1 cellular context compared by ENCODE assay signal in genomic region chr2:218399391-218400166, GRCh38.
A peak's percentile ranks its signal among the peaks of the same experiment; 100 is the strongest.
TF ChIP-seq lines count a peak whose summit lies in the region.

TSS of gene CTDSP1 (plus strand) at chr2:218399868. CDS start at chr2:218400091, 223 bp downstream.

TF ChIP-seq in HepG2, 621 proteins besides CTCF, POLR2A, EP300 and RAD21 (continued from another document and continues in another):
- TF ChIP-seq RBFOX2 (IDR thresholded peaks at IDR 0.05; ENCODE audit: low read depth, low read length) (peak; percentile 84), ARNT2 (CRISPR knock-in tag; IDR thresholded peaks at IDR 0.05; ENCODE audit: low read depth) (peak; percentile 62; the same call in 1 of the 2 replicates), RBM39 (IDR thresholded peaks at IDR 0.05; ENCODE audit: low read depth, low read length, poor library complexity, severe bottlenecking) (no peak), ZNF770 (CRISPR knock-in tag; IDR thresholded peaks at IDR 0.05) (no peak; the same call in 1 of the 2 replicates), RNF2 (conservative IDR thresholded peaks at IDR 0.05; ENCODE audit: low read depth) (no peak; the same call in 1 of the 2 replicates), KLF6 (CRISPR knock-in tag; IDR thresholded peaks at IDR 0.05) (peak; percentile 82), KLF13 (CRISPR knock-in tag; IDR thresholded peaks at IDR 0.05) (no peak), EZH2 (conservative IDR thresholded peaks at IDR 0.05; ENCODE audit: low read depth, low read length) (no peak), EED (CRISPR knock-in tag; IDR thresholded peaks at IDR 0.05) (peak; percentile 17; the same call in 1 of the 2 replicates), PHF5A (CRISPR knock-in tag; IDR thresholded peaks at IDR 0.05; ENCODE audit: low read depth, unreplicated experiment) (peak; percentile 84), KDM4B (CRISPR knock-in tag; IDR thresholded peaks at IDR 0.05) (peak; percentile 88), PHB2 (IDR thresholded peaks at IDR 0.05; ENCODE audit: partially characterized antibody) (no peak), ZNF570 (CRISPR knock-in tag; IDR thresholded peaks at IDR 0.05; ENCODE audit: borderline replicate concordance) (no peak), SP4 (CRISPR knock-in tag; IDR thresholded peaks at IDR 0.05) (peak; percentile 70; the same call in 1 of the 2 replicates), ZNF792 (CRISPR knock-in tag; IDR thresholded peaks at IDR 0.05) (peak; percentile 61; the same call in 1 of the 2 replicates), EEA1 (CRISPR knock-in tag; IDR thresholded peaks at IDR 0.05; ENCODE audit: borderline replicate concordance) (no peak; the same call in 1 of the 2 replicates), ZNF576 (CRISPR knock-in tag; IDR thresholded peaks at IDR 0.05) (no peak), MTF1 (CRISPR knock-in tag; IDR thresholded peaks at IDR 0.05) (no peak), ZNF567 (CRISPR knock-in tag; IDR thresholded peaks at IDR 0.05; ENCODE audit: borderline replicate concordance) (0 out of 2 replicates have a peak, but pooled peaks have one; percentile 59), ZNF205 (CRISPR knock-in tag; IDR thresholded peaks at IDR 0.05) (no peak; the same call in 1 of the 2 replicates), ZNF510 (CRISPR knock-in tag; IDR thresholded peaks at IDR 0.05; ENCODE audit: low read depth) (no peak), TOPORS (CRISPR knock-in tag; IDR thresholded peaks at IDR 0.05) (peak; percentile 27; the same call in 1 of the 2 replicates), ZNF326 (CRISPR knock-in tag; IDR thresholded peaks at IDR 0.05; ENCODE audit: borderline replicate concordance) (0 out of 2 replicates have a peak, but pooled peaks have one; percentile 52), ZNF407 (CRISPR knock-in tag; IDR thresholded peaks at IDR 0.05; ENCODE audit: not compliant biosample characterization) (no peak), ZNF619 (CRISPR knock-in tag; IDR thresholded peaks at IDR 0.05) (no peak; the same call in 1 of the 2 replicates), NR2F2 (IDR thresholded peaks at IDR 0.05; ENCODE audit: borderline replicate concordance, low read depth) (no peak), KAT8 (CRISPR knock-in tag; IDR thresholded peaks at IDR 0.05) (peak; percentile 72), IKZF4 (CRISPR knock-in tag; IDR thresholded peaks at IDR 0.05; ENCODE audit: borderline replicate concordance, low read depth, not compliant biosample characterization) (peak; percentile 40), ZNF20 (CRISPR knock-in tag; IDR thresholded peaks at IDR 0.05) (no peak), ZHX2 (IDR thresholded peaks at IDR 0.05; ENCODE audit: low read depth) (no peak), ZHX2 (CRISPR knock-in tag; IDR thresholded peaks at IDR 0.05; ENCODE audit: borderline replicate concordance) (peak; percentile 44; the same call in 1 of the 2 replicates), ELK4 (CRISPR knock-in tag; IDR thresholded peaks at IDR 0.05; ENCODE audit: borderline replicate concordance) (no peak), RBM22 (optimal IDR thresholded peaks at IDR 0.05; ENCODE audit: low read length) (no peak), ARNTL (CRISPR knock-in tag; IDR thresholded peaks at IDR 0.05) (0 out of 2 replicates have a peak, but pooled peaks have one; percentile 6), ZNF18 (CRISPR knock-in tag; IDR thresholded peaks at IDR 0.05; ENCODE audit: insufficient replicate concordance) (peak; percentile 3), IRF9 (CRISPR knock-in tag; IDR thresholded peaks at IDR 0.05; ENCODE audit: borderline replicate concordance) (peak; percentile 55; the same call in 1 of the 2 replicates), ZNF614 (CRISPR knock-in tag; IDR thresholded peaks at IDR 0.05; ENCODE audit: borderline replicate concordance) (peak; percentile 76; the same call in 1 of the 2 replicates), ZBTB7B (CRISPR knock-in tag; IDR thresholded peaks at IDR 0.05) (peak; percentile 77), NFRKB (IDR thresholded peaks at IDR 0.05) (no peak)
